27 cellular contexts compared by ENCODE assay signal in genomic region chr4:45770958-45771357, GRCh38.
"Had no signal": no experiment of that assay in that cellular context is flagged by ENCODE, and none has a peak within 500 bp of the region (broad histone marks: within the 10 kb centered on the region; RNA-seq: fewer than 3 reads in every experiment).

No MANE protein-coding gene starts in this region.

- H3K9me3 ChIP-seq: colonic mucosa, esophagus squamous epithelium, gastrocnemius medialis, lower lobe of right lung, mucosa of descending colon had no signal

- DNase-seq: colonic mucosa; cortex of kidney; effector CD4-positive, alpha-beta T cell; effector memory CD4-positive, alpha-beta T cell; erythroblast; esophagus squamous epithelium; foreskin fibroblast; foreskin melanocyte; gastrocnemius medialis; glutamatergic neuron; head of caudate nucleus; heart right ventricle; hippocampal formation; left cardiac atrium; left lung; left ventricle myocardium superior; lower lobe of right lung; mesenchymal stem cell; mucosa of descending colon; naive B cell had no signal

- H3K27me3 ChIP-seq: colonic mucosa, esophagus squamous epithelium, gastrocnemius medialis, heart right ventricle, left lung had no signal

- H3K36me3 Mint-ChIP-seq: mesothelial cell of epicardium, naive B cell had no signal

- H3K36me3 ChIP-seq: colonic mucosa, esophagus squamous epithelium, gastrocnemius medialis, heart right ventricle, left lung, lower lobe of right lung had no signal

- H3K27me3 Mint-ChIP-seq: dendritic cell treated with granulocyte-macrophage colony-stimulating factor and Interleukin-4, amounts not matched to agents 40 ng/mL and 50 ng/mL, for 4 days; naive B cell had no signal

- H3K4me3 Mint-ChIP-seq: dendritic cell treated with granulocyte-macrophage colony-stimulating factor and Interleukin-4, amounts not matched to agents 40 ng/mL and 50 ng/mL, for 4 days; mesothelial cell of epicardium; naive B cell had no signal

- FAIRE-seq: endometrium, islet of Langerhans, keratinocyte had no signal

- H3K4me1 ChIP-seq: colonic mucosa, esophagus squamous epithelium, gastrocnemius medialis, heart right ventricle, left lung, lower lobe of right lung had no signal

- H3K27ac Mint-ChIP-seq: dendritic cell treated with granulocyte-macrophage colony-stimulating factor and Interleukin-4, amounts not matched to agents 40 ng/mL and 50 ng/mL, for 4 days; mesothelial cell of epicardium; naive B cell had no signal

- ATAC-seq: esophagus mucosa, gastrocnemius medialis, heart right ventricle, left cardiac atrium, left lung, left ventricle myocardium superior, lower lobe of right lung, mucosa of descending colon had no signal

- H3K4me3 ChIP-seq: colonic mucosa, esophagus squamous epithelium, gastrocnemius medialis, heart right ventricle, left lung, lower lobe of right lung, mucosa of descending colon had no signal

- H3K27ac ChIP-seq: colonic mucosa, epithelial cell of prostate, esophagus squamous epithelium, gastrocnemius medialis, heart right ventricle, left lung, lower lobe of right lung had no signal

- H3K4me1 Mint-ChIP-seq: mesothelial cell of epicardium, naive B cell had no signal

- H3K9me3 Mint-ChIP-seq: dendritic cell treated with granulocyte-macrophage colony-stimulating factor and Interleukin-4, amounts not matched to agents 40 ng/mL and 50 ng/mL, for 4 days; mesothelial cell of epicardium had no signal
